In genomic region chr5:9173281-9174048, GRCh38 we compare ENCODE assay signal across 17 cellular contexts.
A peak's percentile ranks its signal among the peaks of the same experiment; 100 is the strongest.
DNase-seq lines count a peak whose midpoint lies in the region; ATAC-seq and TF ChIP-seq lines count a peak whose summit lies in the region.
"Had no signal": no experiment of that assay in that cellular context is flagged by ENCODE, and none has a peak within 500 bp of the region (broad histone marks: within the 10 kb centered on the region; RNA-seq: fewer than 3 reads in every experiment).

No MANE protein-coding gene starts in this region.

- H3K4me1 ChIP-seq in GM23248 (ENCODE audit: insufficient read depth): peaks cover 25% of the 10 kb centered on the region
- H3K4me1 ChIP-seq in skeletal muscle satellite cell (ENCODE audit: control insufficient read depth, insufficient read depth, low read length): peaks cover 42% of the 10 kb centered on the region
- no peaks in the 10 kb centered on the region for H3K4me1 ChIP-seq in SJCRH30
- H3K4me1 ChIP-seq: psoas muscle had no signal

- H3K27ac ChIP-seq in GM23248: peak overlapping the region; percentile 62
- H3K27ac ChIP-seq in SJCRH30: no peak overlapping the region
- H3K27ac ChIP-seq: esophagus squamous epithelium, psoas muscle had no signal

- H3K4me3 ChIP-seq in GM23248 (no peak overlapping the region), fibroblast of pulmonary artery (replicated peaks; ENCODE audit: low read depth, low read length) (no peak overlapping the region), skeletal muscle satellite cell (ENCODE audit: low read length) (peak overlapping the region; percentile 27), SJCRH30 (no peak overlapping the region)
- H3K4me3 ChIP-seq: esophagus squamous epithelium, psoas muscle had no signal

- 8 to 13% methylated on average over 3 of the region's 3 CpGs for WGBS in GM23248 (ENCODE audit: low coverage in 1 of 2, low lambda C conversion rate in 2 of 2, missing lambda C conversion rate in 2 of 2), 2 experiments

- DNase-seq in GM23248 (peak; percentile 84), amniotic epithelial cell (ENCODE audit: low read depth) (peak; percentile 61), fibroblast of pulmonary artery (ENCODE audit: low read depth) (peak; percentile 87), SJCRH30 (no peak)
- no peak for DNase-seq in activated effector memory CD4-positive, alpha-beta T cell treated with anti-CD3 and anti-CD28 coated beads, Interleukin-2, amount 50 U/mL, for 16 hours
- DNase-seq: activated CD4-positive, alpha-beta T cell treated with anti-CD3 and anti-CD28 coated beads, Interleukin-2, amount 50 U/mL, for 48 hours; activated T-cell treated with anti-CD3 and anti-CD28 coated beads, Interleukin-2, amount 50 U/mL, for 48 hours; dermis blood vessel endothelial cell; esophagus squamous epithelium; natural killer cell; NCI-H1694 treated with DMSO at 0.1 percent for 48 hours; NCI-H526 treated with DMSO at 0.1 percent for 48 hours; psoas muscle; stimulated activated CD4-positive, alpha-beta T cell treated with anti-CD3 and anti-CD28 coated beads, Interleukin-15, amount 100 ng/mL, for 24 hours had no signal

- H3K27me3 ChIP-seq in GM23248 (replicated peaks; ENCODE audit: insufficient read depth) (no peaks in the 10 kb centered on the region), skeletal muscle satellite cell (ENCODE audit: control insufficient read depth, insufficient read depth, low read length) (no peaks in the 10 kb centered on the region), SJCRH30 (no peaks in the 10 kb centered on the region)
- H3K27me3 ChIP-seq: esophagus squamous epithelium had no signal

- peaks cover 17% of the 10 kb centered on the region for H3F3A ChIP-seq in GM23248 (ENCODE audit: insufficient read depth)

- no peak overlapping the region for H3K9ac ChIP-seq in GM23248
- peak overlapping the region; percentile 52 for H3K9ac ChIP-seq in skeletal muscle satellite cell (ENCODE audit: low read depth, low read length)

- no peak overlapping the region for H2AFZ ChIP-seq in GM23248

- in situ Hi-C loops in GM23248 (cut with MboI): no loop called here

- H3K9me3 ChIP-seq in GM23248 (ENCODE audit: low read depth) (no peaks in the 10 kb centered on the region), skeletal muscle satellite cell (replicated peaks; ENCODE audit: low read length) (no peaks in the 10 kb centered on the region), SJCRH30 (replicated peaks) (no peaks in the 10 kb centered on the region)
- H3K9me3 ChIP-seq: psoas muscle had no signal

- no peaks in the 10 kb centered on the region for H4K20me1 ChIP-seq in GM23248 (ENCODE audit: insufficient read depth)

- peak overlapping the region; percentile 29 for H3K4me2 ChIP-seq in GM23248 (ENCODE audit: unreplicated experiment)
- peak overlapping the region; percentile 54 for H3K4me2 ChIP-seq in skeletal muscle satellite cell (ENCODE audit: low read length)

- ATAC-seq in HG03439 (IDR thresholded peaks at IDR 0.05; ENCODE audit: unreplicated experiment): no peak
- ATAC-seq: natural killer cell, psoas muscle, SK-N-SH treated with all-trans-retinoic acid at 6 μM for 48 hours had no signal

- no peaks in the 10 kb centered on the region for H3K79me2 ChIP-seq in GM23248 (ENCODE audit: insufficient read depth)

- no peaks in the 10 kb centered on the region for H3K36me3 ChIP-seq in GM23248 (ENCODE audit: low read depth)
- H3K36me3 ChIP-seq in skeletal muscle satellite cell (ENCODE audit: insufficient read depth, low read length): no peaks in the 10 kb centered on the region
- no peaks in the 10 kb centered on the region for H3K36me3 ChIP-seq in SJCRH30

- TF ChIP-seq CTCF in fibroblast of pulmonary artery (IDR thresholded peaks at IDR 0.05; ENCODE audit: low read length, missing control alignments): no peak

- no peaks in the 10 kb centered on the region for H3K9me2 ChIP-seq in GM23248 (ENCODE audit: insufficient read depth)

Comparison
In these comparisons a context has a peak if more than half of its experiments do, and no peak if none do; other contexts are left out.
1. DNase-seq: peak in GM23248 (single experiment), amniotic epithelial cell (single experiment) and fibroblast of pulmonary artery (single experiment); none in activated effector memory CD4-positive, alpha-beta T cell treated with anti-CD3 and anti-CD28 coated beads, Interleukin-2, amount 50 U/mL, for 16 hours (single experiment) and SJCRH30 (0 of 2).